21 cellular contexts compared by ENCODE assay signal in the genomic region with DNA sequence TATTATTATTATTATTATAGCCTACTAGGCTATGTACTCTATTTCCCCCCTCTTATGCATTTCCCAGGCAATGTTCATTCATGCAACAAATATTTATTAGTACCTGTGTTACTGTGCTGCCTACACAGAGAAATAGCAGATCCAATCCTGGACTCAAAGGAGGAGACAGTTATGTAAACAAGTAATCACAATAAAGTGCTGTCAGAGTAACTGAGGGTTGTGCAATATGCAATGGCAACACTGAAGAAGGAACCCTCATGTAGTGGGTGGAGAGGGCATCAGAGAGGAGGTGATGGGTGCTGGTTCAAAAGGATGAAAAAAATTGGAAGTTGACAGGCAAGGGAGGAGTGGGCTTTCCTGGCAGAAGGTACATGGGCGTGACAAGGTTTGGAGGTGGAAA. TPM values are rescaled to one million over a fixed set of nuclear protein-coding genes. Genes with fewer than 3 reads are reported as not detected.
A peak's percentile ranks its signal among the peaks of the same experiment; 100 is the strongest.
DNase-seq lines count a peak whose midpoint lies in the region; ATAC-seq and TF ChIP-seq lines count a peak whose summit lies in the region.
"Had no signal": no experiment of that assay in that cellular context is flagged by ENCODE, and none has a peak within 500 bp of the region (broad histone marks: within the 10 kb centered on the region; RNA-seq: fewer than 3 reads in every experiment).

No MANE protein-coding gene starts in this region.

- H4K20me1 ChIP-seq in osteoblast (ENCODE audit: insufficient read depth, low read length) = no peaks in the 10 kb centered on the region

- H2AFZ ChIP-seq in osteoblast (ENCODE audit: low read length) = no peak overlapping the region

- peak overlapping the region; percentile 27 for H3K4me3 Mint-ChIP-seq in activated naive CD8-positive, alpha-beta T cell
- no peak overlapping the region for H3K4me3 Mint-ChIP-seq in activated naive CD8-positive, alpha-beta T cell treated with anti-CD3 and anti-CD28 coated beads, Interleukin-2, amount 50 U/mL, for 24 hours

- H3K36me3 Mint-ChIP-seq in activated naive CD8-positive, alpha-beta T cell = peaks cover 6% of the 10 kb centered on the region
- H3K36me3 Mint-ChIP-seq in activated naive CD8-positive, alpha-beta T cell treated with anti-CD3 and anti-CD28 coated beads, Interleukin-2, amount 50 U/mL, for 24 hours (ENCODE audit: low read depth) = peaks cover 2% of the 10 kb centered on the region

- peaks cover 12% of the 10 kb centered on the region for H3K4me1 ChIP-seq in osteoblast (ENCODE audit: insufficient read depth, low read length)

- H3K27ac ChIP-seq in osteoblast (ENCODE audit: low read depth, low read length) = no peak overlapping the region

- no peak for ATAC-seq in activated naive CD8-positive, alpha-beta T cell treated with anti-CD3 and anti-CD28 coated beads, Interleukin-2, amount 50 U/mL, for 24 hours
- ATAC-seq in esophagus mucosa (peak; percentile 41), HG02852 (IDR thresholded peaks at IDR 0.05; ENCODE audit: unreplicated experiment) (no peak), left ventricle myocardium superior (no peak)

- H3K79me2 ChIP-seq in osteoblast (ENCODE audit: insufficient read depth, low read length) = peaks cover 3% of the 10 kb centered on the region

- TF ChIP-seq CTCF in osteoblast (IDR thresholded peaks at IDR 0.05; ENCODE audit: extremely low read depth, low read depth, low read length) = no peak

- intact Hi-C loops in left ventricle myocardium superior (cut with micrococcal nuclease) = no loop called here

- no peak overlapping the region for H3K27ac Mint-ChIP-seq in activated naive CD8-positive, alpha-beta T cell
- H3K27ac Mint-ChIP-seq in activated naive CD8-positive, alpha-beta T cell treated with anti-CD3 and anti-CD28 coated beads, Interleukin-2, amount 50 U/mL, for 24 hours = no peak overlapping the region
- H3K27ac Mint-ChIP-seq: activated naive CD4-positive, alpha-beta T cell treated with anti-CD3 and anti-CD28 coated beads, Interleukin-2, amount 50 U/mL, for 72 hours; activated T-helper 1 cell treated with anti-CD3 and anti-CD28 coated beads, Interleukin-12 subunit alpha, Interleukin-12 subunit beta, Interleukin-2, Interleukin-4 antibody, amounts not matched to agents 30 ng/mL and 10 ng/mL and 1 ng/mL, durations not matched to agents 14 hours and 24 hours and 36 hours; H9; mesothelial cell of epicardium; nephron; T-helper 2 cell treated with Interferon-gamma antibody and Interleukin-4, amounts not matched to agents 5 μg/mL and 100 μg/mL, for 36 hours had no signal

- no peaks in the 10 kb centered on the region for H3K36me3 ChIP-seq in osteoblast (ENCODE audit: insufficient read depth, low read length)

- H3K27me3 Mint-ChIP-seq in activated naive CD8-positive, alpha-beta T cell = peaks cover 24% of the 10 kb centered on the region
- H3K27me3 Mint-ChIP-seq in activated naive CD8-positive, alpha-beta T cell treated with anti-CD3 and anti-CD28 coated beads, Interleukin-2, amount 50 U/mL, for 24 hours = peaks cover 39% of the 10 kb centered on the region

- H3K4me1 Mint-ChIP-seq in activated naive CD8-positive, alpha-beta T cell (ENCODE audit: low read depth) = peaks cover 7% of the 10 kb centered on the region
- H3K4me1 Mint-ChIP-seq in activated naive CD8-positive, alpha-beta T cell treated with anti-CD3 and anti-CD28 coated beads, Interleukin-2, amount 50 U/mL, for 24 hours = peaks cover 9% of the 10 kb centered on the region

- no peak for DNase-seq in activated naive CD8-positive, alpha-beta T cell treated with anti-CD3 and anti-CD28 coated beads, Interleukin-2, amount 50 U/mL, for 24 hours
- DNase-seq in NCI-H69 (lab: John Stamatoyannopoulos, UW) (peak; percentile 32), renal cortical epithelial cell (ENCODE audit: low read depth) (peak; percentile 67), osteoblast (ENCODE audit: insufficient read length, low spot score, missing footprints) (no peak), left ventricle myocardium superior (no peak)
- DNase-seq: activated CD4-positive, alpha-beta T cell treated with anti-CD3 and anti-CD28 coated beads, Interleukin-2, amount 50 U/mL, for 1 hour; Calu3; effector memory CD4-positive, alpha-beta T cell; glutamatergic neuron; H9; Karpas-422; NCI-H2107; posterior cingulate gyrus had no signal

- no peak overlapping the region for H3K4me3 ChIP-seq in osteoblast (ENCODE audit: insufficient read depth, low read length)

- H3K9me3 Mint-ChIP-seq in activated naive CD8-positive, alpha-beta T cell (ENCODE audit: low read depth) = peaks cover 11% of the 10 kb centered on the region
- peaks cover 13% of the 10 kb centered on the region for H3K9me3 Mint-ChIP-seq in activated naive CD8-positive, alpha-beta T cell treated with anti-CD3 and anti-CD28 coated beads, Interleukin-2, amount 50 U/mL, for 24 hours

- H3K4me2 ChIP-seq in osteoblast (ENCODE audit: insufficient read depth, low read length) = no peak overlapping the region

- H3K27me3 ChIP-seq in osteoblast (ENCODE audit: insufficient read depth, low read length) = no peaks in the 10 kb centered on the region

- no peaks in the 10 kb centered on the region for H3K9me3 ChIP-seq in osteoblast (ENCODE audit: low read depth, low read length)

RNA-seq across cellular contexts. Expression of a gene that starts 0.9 kb away (rescaled TPM):
- 0.20 TPM for total RNA-seq in esophagus mucosa
- 10.2 and 12.7 TPM in 2 replicates for total RNA-seq in renal cortical epithelial cell
- 8.7 and 19.2 TPM in 2 replicates for total RNA-seq in osteoblast
- total RNA-seq in left ventricle myocardium superior = 0.17 TPM
- total RNA-seq: activated naive CD4-positive, alpha-beta T cell treated with anti-CD3 and anti-CD28 coated beads, Interleukin-2, amount 50 U/mL, for 72 hours; activated T-helper 1 cell treated with anti-CD3 and anti-CD28 coated beads, Interleukin-12 subunit alpha, Interleukin-12 subunit beta, Interleukin-2, Interleukin-4 antibody, amounts not matched to agents 30 ng/mL and 10 ng/mL and 1 ng/mL, durations not matched to agents 14 hours and 24 hours and 36 hours; Calu3; H9 had no signal

Comparison
In these comparisons a context has a peak if more than half of its experiments do, and no peak if none do; other contexts are left out.
1. DNase-seq: peak in NCI-H69 (single experiment) and renal cortical epithelial cell (single experiment); none in activated naive CD8-positive, alpha-beta T cell treated with anti-CD3 and anti-CD28 coated beads, Interleukin-2, amount 50 U/mL, for 24 hours (single experiment), osteoblast (single experiment) and left ventricle myocardium superior (single experiment).